Comparison of ENCODE assay signal across 31 cellular contexts in genomic region chr10:70814126-70814525, GRCh38. TPM values are rescaled to one million over a fixed set of nuclear protein-coding genes. Genes with fewer than 3 reads are reported as not detected.
DNase-seq lines count a peak whose midpoint lies in the region; ATAC-seq, FAIRE-seq and TF ChIP-seq lines count a peak whose summit lies in the region.
"Had no signal": no experiment of that assay in that cellular context is flagged by ENCODE, and none has a peak within 500 bp of the region (broad histone marks: within the 10 kb centered on the region; RNA-seq: fewer than 3 reads in every experiment).

No MANE protein-coding gene starts in this region.

- peak overlapping the region; percentile 12; the same call in 1 of the 2 replicates for H2AFZ ChIP-seq in K562 (ENCODE audit: low read depth, low read length)
- H2AFZ ChIP-seq in osteoblast (ENCODE audit: low read length): no peak overlapping the region

- H3K79me2 ChIP-seq in K562 (ENCODE audit: control insufficient read depth, insufficient read depth, low read length) (0 out of 3 replicates have a peak, but pooled peaks cover 2% of the 10 kb centered on the region), osteoblast (ENCODE audit: insufficient read depth, low read length) (peaks cover 20% of the 10 kb centered on the region)

- H3K27me3 ChIP-seq in K562 (ENCODE audit: control insufficient read depth in 2 of 2, insufficient read depth in 2 of 2, low read length in 2 of 2) (no peaks in the 10 kb centered on the region; a peak in 1 of 5 replicates), osteoblast (ENCODE audit: insufficient read depth, low read length) (no peaks in the 10 kb centered on the region)

- ATAC-seq in K562 (no peak), HG02678 (IDR thresholded peaks at IDR 0.05; ENCODE audit: unreplicated experiment) (no peak), GM21526 (IDR thresholded peaks at IDR 0.05; ENCODE audit: low FRiP score, unreplicated experiment) (no peak)
- ATAC-seq in naive thymus-derived CD8-positive, alpha-beta T cell: no peak
- ATAC-seq: HCT116 had no signal

- H3K36me3 ChIP-seq in K562 (ENCODE audit: control insufficient read depth, insufficient read depth, low read length): peaks cover 2% of the 10 kb centered on the region; the same call in 1 of the 3 replicates
- H3K36me3 ChIP-seq in osteoblast (ENCODE audit: insufficient read depth, low read length): peaks cover 9% of the 10 kb centered on the region

- H3K9me3 ChIP-seq in K562 (replicated peaks; ENCODE audit: control insufficient read depth, insufficient read depth, low read depth, low read length) (no peaks in the 10 kb centered on the region), osteoblast (ENCODE audit: low read depth, low read length) (no peaks in the 10 kb centered on the region)
- H3K9me3 ChIP-seq: thoracic aorta had no signal

- H3K9ac ChIP-seq in K562 (ENCODE audit: insufficient read depth in 1 of 2, low read depth in 2 of 2, low read length in 2 of 2): no peak overlapping the region; a peak in 1 of 4 replicates

- H3K4me1 ChIP-seq in K562 (replicated peaks in 1 of 2; ENCODE audit: control insufficient read depth in 2 of 2, insufficient read depth in 2 of 2, low read length in 2 of 2) (peaks cover 22 to 25% of the 10 kb centered on the region in 2 experiments), osteoblast (ENCODE audit: insufficient read depth, low read length) (peaks cover 5% of the 10 kb centered on the region)

- no peak for TF ChIP-seq EP300 in K562 (IDR thresholded peaks at IDR 0.05; ENCODE audit: low read length)

- H3K4me3 Mint-ChIP-seq in activated naive CD8-positive, alpha-beta T cell: peak overlapping the region; percentile 83
- no peak overlapping the region for H3K4me3 Mint-ChIP-seq in activated naive CD8-positive, alpha-beta T cell treated with anti-CD3 and anti-CD28 coated beads for 36 hours
- H3K4me3 Mint-ChIP-seq in naive thymus-derived CD8-positive, alpha-beta T cell: peak overlapping the region in 9 of 10 donors; percentile 1 to 86 (median 76)
- H3K4me3 Mint-ChIP-seq: dendritic cell treated with granulocyte-macrophage colony-stimulating factor and Interleukin-4, amounts not matched to agents 40 ng/mL and 50 ng/mL, for 4 days had no signal

- CTCF ChIA-PET in K562 (lab: Yijun Ruan, JAX; ENCODE audit: low intra/inter-chr PET ratio): interaction anchor here (1.0 to 4.2 kb wide), 3 partner anchors 27 to 66 kb away, joined by 3 to 27 read pairs (median 3); no protein-coding TSS in a partner anchor

- no peak for TF ChIP-seq POLR2A in K562 (conservative IDR thresholded peaks at IDR 0.05)

- no peak for TF ChIP-seq RAD21 in K562 (CRISPR knock-in tag; conservative IDR thresholded peaks at IDR 0.05 in 1 of 2, IDR thresholded peaks at IDR 0.05 in 1 of 2)

- FAIRE-seq in K562 (lab: Jason Lieb, UNC): no peak
- FAIRE-seq: endometrium, RCC 7860 had no signal

- H3K9me1 ChIP-seq in K562 (ENCODE audit: control insufficient read depth, insufficient read depth, low read length): no peaks in the 10 kb centered on the region

- peak overlapping the region; percentile 54 for H3K27ac Mint-ChIP-seq in activated naive CD8-positive, alpha-beta T cell
- H3K27ac Mint-ChIP-seq in activated naive CD8-positive, alpha-beta T cell treated with anti-CD3 and anti-CD28 coated beads for 36 hours: no peak overlapping the region
- peak overlapping the region; percentile 11 to 94 (median 61) for H3K27ac Mint-ChIP-seq in naive thymus-derived CD8-positive, alpha-beta T cell
- H3K27ac Mint-ChIP-seq: dendritic cell treated with granulocyte-macrophage colony-stimulating factor and Interleukin-4, amounts not matched to agents 40 ng/mL and 50 ng/mL, for 4 days had no signal

- H3K36me3 Mint-ChIP-seq in activated naive CD8-positive, alpha-beta T cell: peaks cover 5% of the 10 kb centered on the region
- peaks cover 6% of the 10 kb centered on the region for H3K36me3 Mint-ChIP-seq in activated naive CD8-positive, alpha-beta T cell treated with anti-CD3 and anti-CD28 coated beads for 36 hours
- peaks cover 0 to 6% (median 0%) of the 10 kb centered on the region in 3 donors for H3K36me3 Mint-ChIP-seq in naive thymus-derived CD8-positive, alpha-beta T cell

- POLR2A ChIA-PET in K562 (lab: Yijun Ruan, JAX): interaction anchor here (0.9 to 1.7 kb wide), 2 partner anchors 11 to 19 kb away, joined by 3 to 4 read pairs; no protein-coding TSS in a partner anchor
- POLR2A ChIA-PET in naive thymus-derived CD8-positive, alpha-beta T cell (lab: Charles Lee): no interaction called here

- BruUV-seq in K562 (replicated peaks; lab: Mats Ljungman, UMichigan): no TSS peak

- 6% methylated on average over 4 of the region's 4 CpGs for WGBS in K562 (ENCODE audit: insufficient coverage, low coverage, missing lambda C conversion rate)

- no peaks in the 10 kb centered on the region for H3K9me3 Mint-ChIP-seq in activated naive CD8-positive, alpha-beta T cell (ENCODE audit: low read depth)
- no peaks in the 10 kb centered on the region for H3K9me3 Mint-ChIP-seq in activated naive CD8-positive, alpha-beta T cell treated with anti-CD3 and anti-CD28 coated beads for 36 hours
- no peaks in the 10 kb centered on the region for H3K9me3 Mint-ChIP-seq in naive thymus-derived CD8-positive, alpha-beta T cell
- H3K9me3 Mint-ChIP-seq: dendritic cell treated with granulocyte-macrophage colony-stimulating factor and Interleukin-4, amounts not matched to agents 40 ng/mL and 50 ng/mL, for 4 days had no signal

- H4K20me1 ChIP-seq in K562 (replicated peaks; ENCODE audit: control insufficient read depth, insufficient read depth, low read length): 0 out of 2 replicates have a peak, but pooled peaks cover 3% of the 10 kb centered on the region
- peaks cover 2% of the 10 kb centered on the region for H4K20me1 ChIP-seq in osteoblast (ENCODE audit: insufficient read depth, low read length)

- H3K4me1 Mint-ChIP-seq in activated naive CD8-positive, alpha-beta T cell (ENCODE audit: low read depth): peaks cover 37% of the 10 kb centered on the region
- H3K4me1 Mint-ChIP-seq in activated naive CD8-positive, alpha-beta T cell treated with anti-CD3 and anti-CD28 coated beads for 36 hours: peaks cover 17% of the 10 kb centered on the region
- H3K4me1 Mint-ChIP-seq in naive thymus-derived CD8-positive, alpha-beta T cell: peaks cover 13 to 42% (median 37%) of the 10 kb centered on the region in 4 donors

- no peak for DNase-seq in activated naive CD8-positive, alpha-beta T cell treated with anti-CD3 and anti-CD28 coated beads for 36 hours
- DNase-seq in K562 (ENCODE audit: extremely low read depth in 1 of 4, low spot score in 3 of 4) (peak in 1 of 4 experiments; percentile 16), osteoblast (ENCODE audit: insufficient read length, low spot score, missing footprints) (no peak)
- no peak for DNase-seq in naive thymus-derived CD8-positive, alpha-beta T cell
- DNase-seq: activated gamma-delta T cell; anterior cingulate cortex; DMS 273 treated with DMSO at 0.1 percent for 48 hours; islet precursor cell; NCI-H1048; NCI-H1694 treated with DMSO at 0.1 percent for 48 hours; NCI-H2171; NCI-H524 treated with DMSO at 0.1 percent for 48 hours; stimulated activated CD4-positive, alpha-beta T cell treated with anti-CD3 and anti-CD28 coated beads, Interleukin-2, amount 100 ng/mL, for 48 hours; stimulated activated naive CD4-positive, alpha-beta T cell had no signal

- H3K27me3 Mint-ChIP-seq in activated naive CD8-positive, alpha-beta T cell: no peaks in the 10 kb centered on the region
- H3K27me3 Mint-ChIP-seq in activated naive CD8-positive, alpha-beta T cell treated with anti-CD3 and anti-CD28 coated beads for 36 hours: no peaks in the 10 kb centered on the region
- no peaks in the 10 kb centered on the region for H3K27me3 Mint-ChIP-seq in naive thymus-derived CD8-positive, alpha-beta T cell
- H3K27me3 Mint-ChIP-seq: dendritic cell treated with granulocyte-macrophage colony-stimulating factor and Interleukin-4, amounts not matched to agents 40 ng/mL and 50 ng/mL, for 4 days had no signal

- TF ChIP-seq CTCF in K562 (IDR thresholded peaks at IDR 0.05 in 2 of 3, conservative IDR thresholded peaks at IDR 0.05 in 1 of 3; ENCODE audit: insufficient read depth in 2 of 3, low read depth in 1 of 3, low read length in 3 of 3) (no peak), osteoblast (IDR thresholded peaks at IDR 0.05; ENCODE audit: extremely low read depth, low read depth, low read length) (no peak)

- H3K4me2 ChIP-seq in K562 (ENCODE audit: insufficient read depth, low read length) (peak overlapping the region; percentile 3; the same call in 1 of the 2 replicates), osteoblast (ENCODE audit: insufficient read depth, low read length) (no peak overlapping the region)

- H3K4me3 ChIP-seq in K562 (no peak overlapping the region), osteoblast (ENCODE audit: insufficient read depth, low read length) (no peak overlapping the region)
- H3K4me3 ChIP-seq: thoracic aorta had no signal

- H3K27ac ChIP-seq in K562 (ENCODE audit: extremely low read depth, low read depth, low read length) (no peak overlapping the region), osteoblast (ENCODE audit: low read depth, low read length) (no peak overlapping the region)
- H3K27ac ChIP-seq: C4-2B, thoracic aorta, VCaP had no signal

- intact Hi-C loops in K562 (cut with micrococcal nuclease): no loop called here

- in situ Hi-C loops in K562 (cut with MboI): loop anchor here (10.0 kb wide), 1 partner anchor 71 kb away; the partner anchor contains the start of gene PCBD1

RNA-seq across cellular contexts. Expression of gene SGPL1, which starts 1.6 kb away (rescaled TPM):
- total RNA-seq in activated naive CD8-positive, alpha-beta T cell treated with anti-CD3 and anti-CD28 coated beads for 36 hours: 10 to 100 TPM; 17.3 to 19.5 TPM
- total RNA-seq in K562 (2011; cell fraction: chromatin; rRNA removed; ENCODE audit: low replicate concordance): 37.0 and 55.4 TPM in 2 replicates
- 23.6 and 26.2 TPM in 2 replicates for total RNA-seq in K562 (2011; cell fraction: nucleolus; rRNA removed)
- total RNA-seq in K562 (2011; cell fraction: nucleoplasm; rRNA removed): 42.4 and 57.2 TPM in 2 replicates
- total RNA-seq in K562 (2014; rRNA removed) (7.2 and 7.8 TPM in 2 replicates), K562 (2014; rRNA removed; fragmentation: Illumina TruSeq; extraction: Trizol) (11.2 and 12.6 TPM in 2 replicates), K562 (2015; rRNA removed; fragmentation: Illumina TruSeq; extraction: Trizol) (8.7 and 9.2 TPM in 2 replicates), K562 (2021) (11.4 and 18.0 TPM in 2 replicates), osteoblast (46.6 and 47.4 TPM in 2 replicates)
- polyA plus RNA-seq in K562 (2011; rRNA removed) (6.8 and 9.5 TPM in 2 replicates), K562 (2014; fragmentation: Illumina TruSeq; extraction: Trizol) (6.3 and 6.5 TPM in 2 replicates), K562 (2014; fragmentation: Nextera tagmentation; extraction: Ambion mirVana) (1 to 10 TPM; 8.5 to 9.1 TPM), K562 (2014; rRNA removed) (5.3 and 6.0 TPM in 2 replicates)
- polyA plus RNA-seq in K562 (2011; cell fraction: cytosol; rRNA removed): 4.0 and 6.0 TPM in 2 replicates
- polyA plus RNA-seq in K562 (2011; cell fraction: nucleus; rRNA removed): 10.9 and 11.4 TPM in 2 replicates
- polyA plus RNA-seq in K562 (2012): 6.8 and 10.3 TPM in 2 replicates
- polyA minus RNA-seq in K562 (2011; rRNA and poly(A)+ RNA removed): 26.6 and 27.8 TPM in 2 replicates
- 5.7 and 6.1 TPM in 2 replicates for polyA minus RNA-seq in K562 (2011; cell fraction: cytosol; rRNA and poly(A)+ RNA removed)
- polyA minus RNA-seq in K562 (2011; cell fraction: nucleus; rRNA and poly(A)+ RNA removed): 7.0 and 12.2 TPM in 2 replicates
- 10 to 100 TPM; 28.2 to 36.1 TPM for total RNA-seq in naive thymus-derived CD8-positive, alpha-beta T cell
- polyA plus RNA-seq in naive thymus-derived CD8-positive, alpha-beta T cell: 10 to 100 TPM; 10.7 to 16.7 (median 12.4) TPM

RNA-seq across cellular contexts. Expression of gene TBATA, which starts 28.9 kb away (rescaled TPM):
- total RNA-seq in activated naive CD8-positive, alpha-beta T cell treated with anti-CD3 and anti-CD28 coated beads for 36 hours: not detected
- total RNA-seq in K562 (2011; cell fraction: chromatin; rRNA removed; ENCODE audit: low replicate concordance): not detected in 2 replicates
- total RNA-seq in K562 (2011; cell fraction: nucleolus; rRNA removed): not detected in 2 replicates
- not detected in 2 replicates for total RNA-seq in K562 (2011; cell fraction: nucleoplasm; rRNA removed)
- not detected in 2 replicates for total RNA-seq in K562 (2014; rRNA removed)
- total RNA-seq in K562 (2014; rRNA removed; fragmentation: Illumina TruSeq; extraction: Trizol): not detected in 2 replicates
- not detected in 2 replicates for total RNA-seq in K562 (2015; rRNA removed; fragmentation: Illumina TruSeq; extraction: Trizol)
- total RNA-seq in K562 (2021): not detected in 2 replicates
- not detected in 2 replicates for polyA plus RNA-seq in K562 (2011; rRNA removed)
- polyA plus RNA-seq in K562 (2011; cell fraction: cytosol; rRNA removed): not detected in 2 replicates
- not detected in 2 replicates for polyA plus RNA-seq in K562 (2011; cell fraction: nucleus; rRNA removed)
- polyA plus RNA-seq in K562 (2012): not detected in 2 replicates
- not detected in 2 replicates for polyA plus RNA-seq in K562 (2014; fragmentation: Illumina TruSeq; extraction: Trizol)
- not detected for polyA plus RNA-seq in K562 (2014; fragmentation: Nextera tagmentation; extraction: Ambion mirVana)
- not detected in 2 replicates for polyA plus RNA-seq in K562 (2014; rRNA removed)
- not detected in 2 replicates for polyA minus RNA-seq in K562 (2011; rRNA and poly(A)+ RNA removed)
- polyA minus RNA-seq in K562 (2011; cell fraction: cytosol; rRNA and poly(A)+ RNA removed): not detected in 2 replicates
- polyA minus RNA-seq in K562 (2011; cell fraction: nucleus; rRNA and poly(A)+ RNA removed): not detected in 2 replicates
- total RNA-seq in naive thymus-derived CD8-positive, alpha-beta T cell: not detected
- polyA plus RNA-seq in naive thymus-derived CD8-positive, alpha-beta T cell: not detected
- total RNA-seq in osteoblast: not detected in 2 replicates
- total RNA-seq: cardiac septum; fibroblast of lung; liver; mononuclear cell; renal cortical epithelial cell; T-helper 1 cell treated with Interleukin-12 subunit alpha and Interleukin-12 subunit beta and Interleukin-4 antibody, amounts not matched to agents 30 ng/mL and 1 ng/mL, for 36 hours; thoracic aorta had no signal
- polyA plus RNA-seq: AG04450, fibroblast of lung, liver had no signal
